2 cellular contexts compared by ENCODE assay signal in genomic region chr9:19148170-19148569, GRCh38.
TF ChIP-seq lines count a peak whose summit lies in the region.

No MANE protein-coding gene starts in this region.

TF ChIP-seq in liver, 16 proteins besides CTCF, POLR2A, EP300 and RAD21:
- TF ChIP-seq TAF1 (conservative IDR thresholded peaks at IDR 0.05), result no peak
- peak; percentile 10 for TF ChIP-seq NR2F2 (IDR thresholded peaks at IDR 0.05)
- peak; percentile 16 for TF ChIP-seq MAX (IDR thresholded peaks at IDR 0.05)
- no peak for TF ChIP-seq ATF3 (IDR thresholded peaks at IDR 0.05)
- TF ChIP-seq YY1 (IDR thresholded peaks at IDR 0.05), result peak; percentile 59
- peak; percentile 63 to 66 for TF ChIP-seq RXRA (IDR thresholded peaks at IDR 0.05)
- TF ChIP-seq REST (IDR thresholded peaks at IDR 0.05), result no peak
- TF ChIP-seq SP1 (IDR thresholded peaks at IDR 0.05), result peak; percentile 43
- no peak for TF ChIP-seq EGR1 (IDR thresholded peaks at IDR 0.05; ENCODE audit: low read depth in 2 of 2)
- TF ChIP-seq GABPA (IDR thresholded peaks at IDR 0.05 in 1 of 2, conservative IDR thresholded peaks at IDR 0.05 in 1 of 2), result no peak
- no peak for TF ChIP-seq FOXA2 (IDR thresholded peaks at IDR 0.05)
- no peak for TF ChIP-seq JUND (IDR thresholded peaks at IDR 0.05)
- no peak for TF ChIP-seq FOXA1 (IDR thresholded peaks at IDR 0.05)
- no peak for TF ChIP-seq HNF4G (IDR thresholded peaks at IDR 0.05)
- no peak for TF ChIP-seq ZBTB33 (IDR thresholded peaks at IDR 0.05)
- peak; percentile 12 to 29 for TF ChIP-seq HNF4A (conservative IDR thresholded peaks at IDR 0.05)

TF ChIP-seq in HepG2, 621 proteins besides CTCF, POLR2A, EP300 and RAD21:
- TF ChIP-seq XRCC5 (optimal IDR thresholded peaks at IDR 0.05; ENCODE audit: low read length) (no peak), RFXANK (CRISPR knock-in tag; IDR thresholded peaks at IDR 0.05) (no peak), ZNF547 (CRISPR knock-in tag; IDR thresholded peaks at IDR 0.05) (no peak)
